25 cellular contexts compared by ENCODE assay signal in the genomic region with DNA sequence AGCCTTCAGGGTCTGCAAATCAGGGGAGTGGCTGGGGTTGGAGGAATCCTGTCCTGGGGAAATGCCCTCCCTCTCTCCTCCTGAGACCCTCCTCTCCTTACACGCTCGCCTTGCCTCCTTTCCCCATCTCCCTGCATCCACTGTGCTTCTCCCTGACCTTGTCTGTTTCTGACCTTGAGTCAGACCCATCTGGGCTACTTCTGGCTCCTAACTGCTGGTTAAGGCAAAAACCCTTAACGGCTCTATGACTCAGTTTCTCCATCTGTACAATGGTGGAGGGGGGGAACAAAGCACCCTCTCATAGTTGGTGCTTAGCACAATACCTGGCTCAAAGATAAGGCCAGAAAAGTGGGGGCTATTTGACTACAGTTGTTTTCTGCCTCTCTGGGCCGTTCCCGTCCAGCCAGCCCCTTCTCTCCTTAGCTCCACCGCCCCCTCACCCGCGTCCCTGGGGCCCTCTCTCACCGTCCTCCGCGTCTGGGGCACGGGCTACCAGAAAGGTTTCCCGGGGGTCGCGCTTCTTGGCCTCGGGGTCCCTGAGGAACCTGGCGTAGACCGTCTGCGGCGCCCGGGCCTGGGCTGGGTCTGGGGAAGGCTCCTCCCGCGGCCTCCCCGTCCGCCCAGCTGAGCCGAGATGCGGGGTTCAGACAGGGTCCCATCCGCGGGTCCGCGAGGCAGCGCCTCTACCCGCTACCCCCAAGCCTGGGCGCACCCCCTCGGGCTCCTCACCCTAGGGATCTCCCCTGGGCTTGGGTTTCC. TPM values are rescaled to one million over a fixed set of nuclear protein-coding genes. Genes with fewer than 3 reads are reported as not detected.
DNase-seq lines count a peak whose midpoint lies in the region; ATAC-seq and TF ChIP-seq lines count a peak whose summit lies in the region.
"Had no signal": no experiment of that assay in that cellular context is flagged by ENCODE, and none has a peak within 500 bp of the region (broad histone marks: within the 10 kb centered on the region; RNA-seq: fewer than 3 reads in every experiment).

No MANE protein-coding gene starts in this region.

- intact Hi-C loops in activated CD8-positive, alpha-beta T cell treated with anti-CD3 and anti-CD28 coated beads for 36 hours (cut with micrococcal nuclease) = no loop called here
- intact Hi-C loops in sigmoid colon (cut with DNase I) = no loop called here
- intact Hi-C loops in colonic mucosa (cut with DNase I) = no loop called here

- CTCF ChIA-PET in activated CD8-positive, alpha-beta T cell treated with anti-CD3 and anti-CD28 coated beads for 36 hours (lab: Charles Lee) = interaction anchor here (0.7 kb wide), 1 partner anchor 11 kb away, joined by 3 read pairs; no protein-coding TSS in a partner anchor
- CTCF ChIA-PET in activated CD8-positive, alpha-beta T cell treated with anti-CD3 and anti-CD28 coated beads, Interleukin-2, amount 10 ng/mL, durations not matched to agents 7 days and 5 days (lab: Charles Lee) = no interaction called here

- H3K4me3 ChIP-seq in brain microvascular endothelial cell (ENCODE audit: low read depth, low read length) (peak overlapping the region; percentile 30), iPS-20b (ENCODE audit: low read length) (peak overlapping the region; percentile 53; the same call in 1 of the 2 replicates), sigmoid colon (peak overlapping the region in 3 of 4 donors; percentile 7 to 32 (median 22)), colonic mucosa (no peak overlapping the region)
- H3K4me3 ChIP-seq: left lung had no signal

- peak overlapping the region; percentile 46; the same call in 1 of the 2 replicates for H3K9ac ChIP-seq in iPS-20b (ENCODE audit: low read depth, low read length)
- H3K9ac ChIP-seq in colonic mucosa (ENCODE audit: low read depth in 2 of 2, low read length in 2 of 2) = no peak overlapping the region

- no peak overlapping the region for H3K27ac Mint-ChIP-seq in activated CD8-positive, alpha-beta T cell treated with anti-CD3 and anti-CD28 coated beads for 36 hours
- H3K27ac Mint-ChIP-seq in activated CD8-positive, alpha-beta T cell treated with anti-CD3 and anti-CD28 coated beads, Interleukin-2, amount 10 ng/mL, durations not matched to agents 7 days and 5 days = no peak overlapping the region
- no peak overlapping the region for H3K27ac Mint-ChIP-seq in type B pancreatic cell
- H3K27ac Mint-ChIP-seq: activated B cell treated with CpG ODN at 0.5 μM for 24 hours; activated naive CD8-positive, alpha-beta T cell; stimulated activated naive CD8-positive, alpha-beta T cell treated with anti-CD3 and anti-CD28 coated beads, Interleukin-15, Interleukin-2, amounts not matched to agents 100 ng/mL and 50 ng/mL, for 24 hours; T-helper 2 cell treated with Interferon-gamma antibody and Interleukin-4, amounts not matched to agents 5 μg/mL and 100 μg/mL, for 36 hours had no signal

- H3K9me3 ChIP-seq in iPS-20b (ENCODE audit: insufficient read depth, low read depth, low read length) (no peaks in the 10 kb centered on the region), sigmoid colon (no peaks in the 10 kb centered on the region), colonic mucosa (no peaks in the 10 kb centered on the region)
- H3K9me3 ChIP-seq: left lung had no signal

- TF ChIP-seq POLR2A in sigmoid colon (IDR thresholded peaks at IDR 0.05) = no peak

- H3K27ac ChIP-seq in brain microvascular endothelial cell (no peak overlapping the region), iPS-20b (ENCODE audit: low read length) (no peak overlapping the region), sigmoid colon (no peak overlapping the region), colonic mucosa (no peak overlapping the region)
- H3K27ac ChIP-seq: epithelial cell of prostate, left lung had no signal

- H3K4me1 ChIP-seq in iPS-20b (ENCODE audit: insufficient read depth, low read length) (peaks cover 13% of the 10 kb centered on the region; the same call in 1 of the 2 replicates), sigmoid colon (peaks cover 0 to 11% (median 10%) of the 10 kb centered on the region in 4 donors), colonic mucosa (no peaks in the 10 kb centered on the region)
- H3K4me1 ChIP-seq: left lung had no signal

- WGBS in sigmoid colon, 2 donors = 26 to 56% methylated on average over 35 of the region's 35 CpGs

- H3K4me3 Mint-ChIP-seq in activated CD8-positive, alpha-beta T cell treated with anti-CD3 and anti-CD28 coated beads for 36 hours = no peak overlapping the region
- no peak overlapping the region for H3K4me3 Mint-ChIP-seq in activated CD8-positive, alpha-beta T cell treated with anti-CD3 and anti-CD28 coated beads, Interleukin-2, amount 10 ng/mL, durations not matched to agents 7 days and 5 days
- no peak overlapping the region for H3K4me3 Mint-ChIP-seq in type B pancreatic cell
- H3K4me3 Mint-ChIP-seq: activated B cell treated with CpG ODN at 0.5 μM for 24 hours; activated naive CD8-positive, alpha-beta T cell; stimulated activated naive CD8-positive, alpha-beta T cell treated with anti-CD3 and anti-CD28 coated beads, Interleukin-15, Interleukin-2, amounts not matched to agents 100 ng/mL and 50 ng/mL, for 24 hours; T-helper 2 cell treated with Interferon-gamma antibody and Interleukin-4, amounts not matched to agents 5 μg/mL and 100 μg/mL, for 36 hours had no signal

- H3K9me3 Mint-ChIP-seq in activated CD8-positive, alpha-beta T cell treated with anti-CD3 and anti-CD28 coated beads for 36 hours = no peaks in the 10 kb centered on the region
- no peaks in the 10 kb centered on the region for H3K9me3 Mint-ChIP-seq in activated CD8-positive, alpha-beta T cell treated with anti-CD3 and anti-CD28 coated beads, Interleukin-2, amount 10 ng/mL, durations not matched to agents 7 days and 5 days (ENCODE audit: insufficient read depth)
- no peaks in the 10 kb centered on the region for H3K9me3 Mint-ChIP-seq in type B pancreatic cell
- H3K9me3 Mint-ChIP-seq: activated B cell treated with CpG ODN at 0.5 μM for 24 hours; H9; stimulated activated naive CD8-positive, alpha-beta T cell treated with anti-CD3 and anti-CD28 coated beads, Interleukin-15, Interleukin-2, amounts not matched to agents 100 ng/mL and 50 ng/mL, for 24 hours; T-helper 2 cell treated with Interferon-gamma antibody and Interleukin-4, amounts not matched to agents 5 μg/mL and 100 μg/mL, for 36 hours had no signal

- POLR2A ChIA-PET in activated CD8-positive, alpha-beta T cell treated with anti-CD3 and anti-CD28 coated beads for 36 hours (lab: Charles Lee) = no interaction called here
- POLR2A ChIA-PET in activated CD8-positive, alpha-beta T cell treated with anti-CD3 and anti-CD28 coated beads, Interleukin-2, amount 10 ng/mL, durations not matched to agents 7 days and 5 days (lab: Charles Lee) = no interaction called here

- H3K36me3 ChIP-seq in brain microvascular endothelial cell (replicated peaks) (no peaks in the 10 kb centered on the region), iPS-20b (ENCODE audit: insufficient read depth, low read depth, low read length) (no peaks in the 10 kb centered on the region), sigmoid colon (no peaks in the 10 kb centered on the region), colonic mucosa (no peaks in the 10 kb centered on the region)
- H3K36me3 ChIP-seq: left lung had no signal

- no peak for TF ChIP-seq CTCF in activated CD8-positive, alpha-beta T cell treated with anti-CD3 and anti-CD28 coated beads for 36 hours (IDR thresholded peaks at IDR 0.05)
- TF ChIP-seq CTCF in brain microvascular endothelial cell (IDR thresholded peaks at IDR 0.05; ENCODE audit: low read depth, low read length, missing control alignments) (no peak), sigmoid colon (IDR thresholded peaks at IDR 0.05) (no peak), colonic mucosa (IDR thresholded peaks at IDR 0.05) (no peak), type B pancreatic cell (conservative IDR thresholded peaks at IDR 0.05) (no peak)

- H3K27me3 ChIP-seq in brain microvascular endothelial cell (replicated peaks) (peaks cover 9% of the 10 kb centered on the region), iPS-20b (ENCODE audit: insufficient read depth, low read length) (peaks cover 22% of the 10 kb centered on the region), sigmoid colon (peaks cover 17 to 68% (median 26%) of the 10 kb centered on the region in 3 donors), colonic mucosa (peaks cover 3% of the 10 kb centered on the region)

- H3K36me3 Mint-ChIP-seq in activated CD8-positive, alpha-beta T cell treated with anti-CD3 and anti-CD28 coated beads for 36 hours (ENCODE audit: low read depth) = no peaks in the 10 kb centered on the region
- no peaks in the 10 kb centered on the region for H3K36me3 Mint-ChIP-seq in activated CD8-positive, alpha-beta T cell treated with anti-CD3 and anti-CD28 coated beads, Interleukin-2, amount 10 ng/mL, durations not matched to agents 7 days and 5 days (ENCODE audit: low read depth)
- no peaks in the 10 kb centered on the region for H3K36me3 Mint-ChIP-seq in type B pancreatic cell
- H3K36me3 Mint-ChIP-seq: activated naive CD8-positive, alpha-beta T cell had no signal

- DNase-seq in activated CD8-positive, alpha-beta T cell treated with anti-CD3 and anti-CD28 coated beads for 36 hours = no peak
- no peak for DNase-seq in activated CD8-positive, alpha-beta T cell treated with anti-CD3 and anti-CD28 coated beads, Interleukin-2, amount 10 ng/mL, durations not matched to agents 7 days and 5 days
- DNase-seq in brain microvascular endothelial cell (no peak), sigmoid colon (no peak), colonic mucosa (no peak), type B pancreatic cell (ENCODE audit: extremely low spot score, unreplicated experiment) (no peak)
- DNase-seq: 8988T; activated B cell treated with CpG ODN at 0.5 μM for 24 hours; GDM1; H9; NCI-H1417; NCI-H2171; occipital lobe; stimulated activated CD4-positive, alpha-beta T cell treated with anti-CD3 and anti-CD28 coated beads, Interleukin-1b, Interleukin-23, amount 100 ng/mL, for 48 hours had no signal

- peaks cover 3% of the 10 kb centered on the region for H3K27me3 Mint-ChIP-seq in activated CD8-positive, alpha-beta T cell treated with anti-CD3 and anti-CD28 coated beads for 36 hours
- peaks cover 32% of the 10 kb centered on the region for H3K27me3 Mint-ChIP-seq in activated CD8-positive, alpha-beta T cell treated with anti-CD3 and anti-CD28 coated beads, Interleukin-2, amount 10 ng/mL, durations not matched to agents 7 days and 5 days (ENCODE audit: low read depth)
- peaks cover 4% of the 10 kb centered on the region for H3K27me3 Mint-ChIP-seq in type B pancreatic cell

- in situ Hi-C loops in brain microvascular endothelial cell (cut with HindIII; ENCODE audit: low pct_ligation_motif_present, low sequenced_read_pairs) = no loop called here

- no peak for TF ChIP-seq EP300 in sigmoid colon (IDR thresholded peaks at IDR 0.05)

- ATAC-seq in activated CD8-positive, alpha-beta T cell treated with anti-CD3 and anti-CD28 coated beads for 36 hours = peak; percentile 34
- no peak for ATAC-seq in activated CD8-positive, alpha-beta T cell treated with anti-CD3 and anti-CD28 coated beads, Interleukin-2, amount 10 ng/mL, durations not matched to agents 7 days and 5 days
- ATAC-seq in activated CD4-positive, CD25-positive, alpha-beta regulatory T cell treated with anti-CD3 and anti-CD28 coated beads, Interleukin-2, amount 50 U/mL, for 24 hours = no peak
- ATAC-seq: left lung had no signal

- H3K4me1 Mint-ChIP-seq in activated CD8-positive, alpha-beta T cell treated with anti-CD3 and anti-CD28 coated beads for 36 hours (ENCODE audit: low read depth) = peaks cover 3% of the 10 kb centered on the region
- peaks cover 2% of the 10 kb centered on the region for H3K4me1 Mint-ChIP-seq in activated CD8-positive, alpha-beta T cell treated with anti-CD3 and anti-CD28 coated beads, Interleukin-2, amount 10 ng/mL, durations not matched to agents 7 days and 5 days (ENCODE audit: low read depth)
- H3K4me1 Mint-ChIP-seq in type B pancreatic cell (ENCODE audit: unreplicated experiment) = peaks cover 6% of the 10 kb centered on the region

RNA-seq across cellular contexts. Expression of a gene that starts 1.3 kb away (rescaled TPM):
- total RNA-seq in activated CD8-positive, alpha-beta T cell treated with anti-CD3 and anti-CD28 coated beads for 36 hours = not detected
- not detected for total RNA-seq in activated CD8-positive, alpha-beta T cell treated with anti-CD3 and anti-CD28 coated beads, Interleukin-2, amount 10 ng/mL, durations not matched to agents 7 days and 5 days
- total RNA-seq in sigmoid colon (not detected), colonic mucosa (not detected), type B pancreatic cell (ENCODE audit: low replicate concordance) (0.14 TPM in 1 of 2 replicates, not detected in the other)
- polyA plus RNA-seq in sigmoid colon = not detected
- total RNA-seq: activated B cell treated with CpG ODN at 0.5 μM for 24 hours, dermis microvascular lymphatic vessel endothelial cell, frontal cortex, H9, left lung, mucosa of gallbladder had no signal
- polyA plus RNA-seq: BJ had no signal

RNA-seq across cellular contexts. Expression of a gene that starts 14.5 kb away (rescaled TPM):
- under 1 TPM; 0.68 to 0.81 TPM for total RNA-seq in activated CD8-positive, alpha-beta T cell treated with anti-CD3 and anti-CD28 coated beads for 36 hours
- total RNA-seq in activated CD8-positive, alpha-beta T cell treated with anti-CD3 and anti-CD28 coated beads, Interleukin-2, amount 10 ng/mL, durations not matched to agents 7 days and 5 days = under 1 TPM; 0.18 to 0.21 TPM
- total RNA-seq in sigmoid colon (10 to 100 TPM; 50.4 to 95.8 (median 74.8) TPM), colonic mucosa (10 to 100 TPM; 24.5 to 38.4 TPM), type B pancreatic cell (ENCODE audit: low replicate concordance) (49.8 and 109 TPM in 2 replicates)
- 10 to 100 TPM; 14.4 to 25.2 (median 14.6) TPM for polyA plus RNA-seq in sigmoid colon

RNA-seq across cellular contexts. Expression of a gene that starts 43.2 kb away (rescaled TPM):
- 1,000 to 10,000 TPM; 2,322 to 2,393 TPM for total RNA-seq in activated CD8-positive, alpha-beta T cell treated with anti-CD3 and anti-CD28 coated beads for 36 hours
- 1,000 to 10,000 TPM; 1,398 to 1,443 TPM for total RNA-seq in activated CD8-positive, alpha-beta T cell treated with anti-CD3 and anti-CD28 coated beads, Interleukin-2, amount 10 ng/mL, durations not matched to agents 7 days and 5 days
- total RNA-seq in sigmoid colon = 1,000 to 10,000 TPM; 1,381 to 2,837 (median 2,184) TPM
- polyA plus RNA-seq in sigmoid colon = 1,000 to 10,000 TPM; 1,931 to 3,217 (median 2,051) TPM
- total RNA-seq in colonic mucosa = 1,000 to 10,000 TPM in 1 of 2 donors, 100 to 1,000 TPM in 1; 998 to 1,213 TPM
- total RNA-seq in type B pancreatic cell (ENCODE audit: low replicate concordance) = 1,788 and 1,808 TPM in 2 replicates

RNA-seq across cellular contexts. Expression of a gene that starts 59.2 kb away (rescaled TPM):
- total RNA-seq in activated CD8-positive, alpha-beta T cell treated with anti-CD3 and anti-CD28 coated beads for 36 hours = 10 to 100 TPM; 18.8 to 19.4 TPM
- total RNA-seq in activated CD8-positive, alpha-beta T cell treated with anti-CD3 and anti-CD28 coated beads, Interleukin-2, amount 10 ng/mL, durations not matched to agents 7 days and 5 days = 10 to 100 TPM; 20.4 to 21.9 TPM
- 1 to 10 TPM; 3.3 to 3.9 (median 3.7) TPM for total RNA-seq in sigmoid colon
- polyA plus RNA-seq in sigmoid colon = 1 to 10 TPM; 2.4 to 5.2 (median 3.2) TPM
- 10 to 100 TPM in 1 of 2 donors, 1 to 10 TPM in 1; 3.7 to 10.7 TPM for total RNA-seq in colonic mucosa
- 11.6 and 12.8 TPM in 2 replicates for total RNA-seq in type B pancreatic cell (ENCODE audit: low replicate concordance)

Comparison
In these comparisons a context has a peak if more than half of its experiments do, and no peak if none do; other contexts are left out.
1. RNA of a gene that starts 14.5 kb away (total RNA-seq): 50.4 to 95.8 TPM in sigmoid colon, 49.8 to 109 TPM in type B pancreatic cell and 24.5 to 38.4 TPM in colonic mucosa; 0.68 to 0.81 TPM in activated CD8-positive, alpha-beta T cell treated with anti-CD3 and anti-CD28 coated beads for 36 hours and 0.18 to 0.21 TPM in activated CD8-positive, alpha-beta T cell treated with anti-CD3 and anti-CD28 coated beads, Interleukin-2, amount 10 ng/mL, durations not matched to agents 7 days and 5 days; every median in the first group is over 10 times any median in the second.